In genomic region chr7:133044722-133045473, GRCh38 we compare ENCODE assay signal across 28 cellular contexts. TPM values are rescaled to one million over a fixed set of nuclear protein-coding genes. Genes with fewer than 3 reads are reported as not detected.
DNase-seq lines count a peak whose midpoint lies in the region; ATAC-seq and TF ChIP-seq lines count a peak whose summit lies in the region.
"Had no signal": no experiment of that assay in that cellular context is flagged by ENCODE, and none has a peak within 500 bp of the region (broad histone marks: within the 10 kb centered on the region; RNA-seq: fewer than 3 reads in every experiment).

No MANE protein-coding gene starts in this region.

- H3K27ac ChIP-seq in cardiac muscle cell (peak overlapping the region; percentile 48), right atrium auricular region (no peak overlapping the region), iPS DF 6.9 (ENCODE audit: low read length) (no peak overlapping the region)
- H3K27ac ChIP-seq: epithelial cell of prostate, skin epidermis, thoracic aorta, vagina, VCaP had no signal

- TF ChIP-seq CTCF in cardiac muscle cell (IDR thresholded peaks at IDR 0.05; ENCODE audit: low read depth, low read length) (no peak), right atrium auricular region (IDR thresholded peaks at IDR 0.05) (no peak), brain (conservative IDR thresholded peaks at IDR 0.05) (no peak)

- ATAC-seq in HG02885 (IDR thresholded peaks at IDR 0.05; ENCODE audit: poor library complexity, unreplicated experiment) (no peak), HG03135 (IDR thresholded peaks at IDR 0.05; ENCODE audit: unreplicated experiment) (no peak)
- ATAC-seq: naive thymus-derived CD4-positive, alpha-beta T cell; stimulated activated naive CD8-positive, alpha-beta T cell treated with anti-CD3 and anti-CD28 coated beads, Interleukin-15, Interleukin-2, amounts not matched to agents 100 U/mL and 50 U/mL, for 24 hours had no signal

- H3K27me3 ChIP-seq in cardiac muscle cell (no peaks in the 10 kb centered on the region), right atrium auricular region (no peaks in the 10 kb centered on the region), iPS DF 6.9 (ENCODE audit: control insufficient read depth, insufficient read depth, low read length) (no peaks in the 10 kb centered on the region)
- H3K27me3 ChIP-seq: vagina had no signal

- no peaks in the 10 kb centered on the region for H3K9me3 Mint-ChIP-seq in brain
- H3K9me3 Mint-ChIP-seq: activated CD4-positive, alpha-beta T cell treated with anti-CD3 and anti-CD28 coated beads, Interleukin-2, amount 10 ng/mL, durations not matched to agents 24 days and 14 days; central memory CD8-positive, alpha-beta T cell; naive thymus-derived CD4-positive, alpha-beta T cell had no signal

- no peak overlapping the region for H3K4me3 ChIP-seq in cardiac muscle cell
- H3K4me3 ChIP-seq in right atrium auricular region, result no peak overlapping the region
- H3K4me3 ChIP-seq in iPS DF 6.9 (ENCODE audit: low read length), result no peak overlapping the region
- H3K4me3 ChIP-seq: skin epidermis, thoracic aorta, vagina had no signal

- peaks cover 18% of the 10 kb centered on the region for H3K36me3 Mint-ChIP-seq in brain

- peak overlapping the region in 2 of 5 experiments; percentile 26 to 32 for H3K4me3 Mint-ChIP-seq in brain
- H3K4me3 Mint-ChIP-seq: activated CD4-positive, alpha-beta T cell treated with anti-CD3 and anti-CD28 coated beads, Interleukin-2, amount 10 ng/mL, durations not matched to agents 24 days and 14 days; central memory CD8-positive, alpha-beta T cell; naive thymus-derived CD4-positive, alpha-beta T cell had no signal

- peaks cover 58% of the 10 kb centered on the region for H3K4me1 Mint-ChIP-seq in brain
- H3K4me1 Mint-ChIP-seq: activated CD4-positive, alpha-beta T cell treated with anti-CD3 and anti-CD28 coated beads, Interleukin-2, amount 10 ng/mL, durations not matched to agents 24 days and 14 days had no signal

- peak overlapping the region in 3 of 5 experiments; percentile 21 to 87 (median 49) for H3K27ac Mint-ChIP-seq in brain
- H3K27ac Mint-ChIP-seq: activated CD4-positive, alpha-beta T cell treated with anti-CD3 and anti-CD28 coated beads, Interleukin-2, amount 10 ng/mL, durations not matched to agents 24 days and 14 days; naive thymus-derived CD4-positive, alpha-beta T cell had no signal

- H3K9me3 ChIP-seq in cardiac muscle cell (ENCODE audit: low read depth), result no peaks in the 10 kb centered on the region
- H3K9me3 ChIP-seq in right atrium auricular region, result no peaks in the 10 kb centered on the region
- H3K9me3 ChIP-seq in iPS DF 6.9 (ENCODE audit: control insufficient read depth, insufficient read depth, low read length), result no peaks in the 10 kb centered on the region
- H3K9me3 ChIP-seq: thoracic aorta, vagina had no signal

- H3K36me3 ChIP-seq in cardiac muscle cell, result no peaks in the 10 kb centered on the region
- no peaks in the 10 kb centered on the region for H3K36me3 ChIP-seq in right atrium auricular region
- H3K36me3 ChIP-seq in iPS DF 6.9 (ENCODE audit: control insufficient read depth, insufficient read depth, low read length), result no peaks in the 10 kb centered on the region
- H3K36me3 ChIP-seq: thoracic aorta, vagina had no signal

- no CpG with 5 or more reads among the region's 9 CpGs for WGBS in iPS DF 6.9 (ENCODE audit: insufficient coverage, insufficient read length)

- DNase-seq in cardiac muscle cell (ENCODE audit: low read depth in 1 of 2, low spot score in 1 of 2) (peak in 1 of 2 donors; percentile 22), right atrium auricular region (ENCODE audit: low spot score) (no peak), iPS DF 6.9 (ENCODE audit: low read depth, low spot score) (peak; percentile 37), NCI-H1417 (lab: John Stamatoyannopoulos, UW) (no peak), HK-2 (ENCODE audit: unreplicated experiment) (no peak)
- DNase-seq: activated CD4-positive, alpha-beta T cell treated with anti-CD3 and anti-CD28 coated beads, Interleukin-2, amount 10 ng/mL, durations not matched to agents 24 days and 14 days; activated gamma-delta T cell; activated T-cell treated with anti-CD3 and anti-CD28 coated beads, Interleukin-2, amount 50 U/mL, for 1 hour; GOT3; KG1; midbrain; MM.1S; naive thymus-derived CD4-positive, alpha-beta T cell; NCI-H1436 treated with DMSO at 0.1 percent for 48 hours; NCI-H2107; NCI-H524 treated with DMSO at 0.1 percent for 48 hours; NK-92 treated with Interleukin-12 subunit alpha and Interleukin-12 subunit beta, amount 100 ng/mL, for 24 hours; SHP77; stimulated activated naive CD8-positive, alpha-beta T cell treated with anti-CD3 and anti-CD28 coated beads, Interleukin-15, Interleukin-2, amounts not matched to agents 100 U/mL and 50 U/mL, for 24 hours had no signal

- peaks cover 8% of the 10 kb centered on the region for H3K4me1 ChIP-seq in cardiac muscle cell (ENCODE audit: low read depth)
- H3K4me1 ChIP-seq in right atrium auricular region, result no peaks in the 10 kb centered on the region
- H3K4me1 ChIP-seq in iPS DF 6.9 (ENCODE audit: control insufficient read depth, insufficient read depth, low read length), result peaks cover 3% of the 10 kb centered on the region; the same call in 1 of the 2 replicates
- H3K4me1 ChIP-seq: vagina had no signal

- H3K27me3 Mint-ChIP-seq in brain, result no peaks in the 10 kb centered on the region
- H3K27me3 Mint-ChIP-seq: activated CD4-positive, alpha-beta T cell treated with anti-CD3 and anti-CD28 coated beads, Interleukin-2, amount 10 ng/mL, durations not matched to agents 24 days and 14 days; central memory CD8-positive, alpha-beta T cell; naive thymus-derived CD4-positive, alpha-beta T cell had no signal

RNA-seq across cellular contexts. Expression of gene CHCHD3, which starts 37.0 kb away (rescaled TPM):
- total RNA-seq in cardiac muscle cell, result 95.1 and 99.1 TPM in 2 replicates
- polyA plus RNA-seq in cardiac muscle cell, result 102 and 127 TPM in 2 replicates
- 100 to 1,000 TPM in 1 of 2 donors, 10 to 100 TPM in 1; 88.3 to 154 TPM for total RNA-seq in right atrium auricular region
- 96.1 TPM for polyA plus RNA-seq in brain (ENCODE audit: insufficient read depth, low read depth, low replicate concordance)
